Comparison of ENCODE assay signal across 14 cellular contexts in genomic region chr7:47493971-47494370, GRCh38.
A peak's percentile ranks its signal among the peaks of the same experiment; 100 is the strongest.
DNase-seq lines count a peak whose midpoint lies in the region; ATAC-seq, FAIRE-seq and TF ChIP-seq lines count a peak whose summit lies in the region.
"Had no signal": no experiment of that assay in that cellular context is flagged by ENCODE, and none has a peak within 500 bp of the region (broad histone marks: within the 10 kb centered on the region; RNA-seq: fewer than 3 reads in every experiment).

No MANE protein-coding gene starts in this region.

- H2AFZ ChIP-seq in OCI-LY7 (ENCODE audit: low read length) (no peak overlapping the region), H1 (ENCODE audit: low read length) (no peak overlapping the region), osteoblast (ENCODE audit: low read length) (no peak overlapping the region)

- H3K4me3 Mint-ChIP-seq in activated T-cell treated with anti-CD3 and anti-CD28 coated beads, Interleukin-2, amount 50 U/mL, for 24 hours, result no peak overlapping the region
- H3K4me3 Mint-ChIP-seq in natural killer cell, result no peak overlapping the region
- H3K4me3 Mint-ChIP-seq: stimulated activated naive CD8-positive, alpha-beta T cell treated with anti-CD3 and anti-CD28 coated beads, Interleukin-15, amount 100 ng/mL, for 72 hours; T-helper 2 cell treated with Interferon-gamma antibody and Interleukin-4, amounts not matched to agents 5 μg/mL and 100 μg/mL, for 36 hours had no signal

- no TSS peak for BruUV-seq in OCI-LY7 (replicated peaks; lab: Mats Ljungman, UMichigan)

- no peak for TF ChIP-seq EP300 in H1 (IDR thresholded peaks at IDR 0.05; ENCODE audit: borderline replicate concordance in 1 of 2, low read depth in 2 of 2, low read length in 2 of 2)
- no peak for TF ChIP-seq EP300 in gastroesophageal sphincter (IDR thresholded peaks at IDR 0.05)

- H3K4me1 ChIP-seq in BLaER1 (peaks cover 69% of the 10 kb centered on the region), OCI-LY7 (ENCODE audit: insufficient read depth, low read length, poor library complexity, severe bottlenecking) (peaks cover 37% of the 10 kb centered on the region), H1 (replicated peaks in 1 of 4; ENCODE audit: control insufficient read depth in 3 of 4, insufficient read depth in 4 of 4, low read length in 3 of 4) (peaks cover 0 to 25% (median 6%) of the 10 kb centered on the region in 4 experiments; a peak in 4 of 7 replicates), osteoblast (ENCODE audit: insufficient read depth, low read length) (peaks cover 12% of the 10 kb centered on the region), gastroesophageal sphincter (peaks cover 0 to 56% (median 4%) of the 10 kb centered on the region in 3 donors)

- peak overlapping the region; percentile 27 for H3K4ac ChIP-seq in H1 (replicated peaks; ENCODE audit: insufficient read length, low read depth, low read length)

- H3K4me3 ChIP-seq in BLaER1, result no peak overlapping the region; the same call in 1 of the 2 replicates
- H3K4me3 ChIP-seq in OCI-LY7 (ENCODE audit: low read depth, low read length, poor library complexity, severe bottlenecking), result no peak overlapping the region
- H3K4me3 ChIP-seq in H1 (ENCODE audit: extremely low read depth in 1 of 4, insufficient read depth in 2 of 4, low read depth in 3 of 4, low read length in 4 of 4), result no peak overlapping the region
- no peak overlapping the region for H3K4me3 ChIP-seq in osteoblast (ENCODE audit: insufficient read depth, low read length)
- no peak overlapping the region for H3K4me3 ChIP-seq in gastroesophageal sphincter

- H2BK12ac ChIP-seq in H1 (ENCODE audit: low read depth, low read length), result no peak overlapping the region

- peaks cover 1% of the 10 kb centered on the region for H3K4me1 Mint-ChIP-seq in activated T-cell treated with anti-CD3 and anti-CD28 coated beads, Interleukin-2, amount 50 U/mL, for 24 hours (ENCODE audit: low read depth)
- peaks cover 9 to 16% of the 10 kb centered on the region in 2 donors for H3K4me1 Mint-ChIP-seq in natural killer cell

- WGBS in H1 (ENCODE audit: extremely low coverage in 1 of 2, insufficient coverage in 1 of 2, insufficient read length in 1 of 2, insufficient replicate concordance in 2 of 2, low coverage in 1 of 2, low lambda C conversion rate in 2 of 2, missing lambda C conversion rate in 1 of 2), 2 experiments, result 81% methylated on average over 3 of the region's 3 CpGs; no CpG with 5 or more reads in 1 of the 2 experiments
- WGBS in gastroesophageal sphincter (ENCODE audit: low coverage in 1 of 2), 2 donors, result 57 to 80% methylated on average over 1 to 3 of the region's 3 CpGs

- H3K9me3 Mint-ChIP-seq in activated T-cell treated with anti-CD3 and anti-CD28 coated beads, Interleukin-2, amount 50 U/mL, for 24 hours, result no peaks in the 10 kb centered on the region
- H3K9me3 Mint-ChIP-seq in natural killer cell, result no peaks in the 10 kb centered on the region
- H3K9me3 Mint-ChIP-seq: stimulated activated naive CD8-positive, alpha-beta T cell treated with anti-CD3 and anti-CD28 coated beads, Interleukin-15, amount 100 ng/mL, for 72 hours; T-helper 2 cell treated with Interferon-gamma antibody and Interleukin-4, amounts not matched to agents 5 μg/mL and 100 μg/mL, for 36 hours had no signal

- no peaks in the 10 kb centered on the region for H3K9me2 ChIP-seq in OCI-LY7 (ENCODE audit: insufficient read depth, low read length)

- H3K36me3 ChIP-seq in BLaER1, result no peaks in the 10 kb centered on the region
- no peaks in the 10 kb centered on the region for H3K36me3 ChIP-seq in OCI-LY7 (ENCODE audit: insufficient read depth, low read length)
- no peaks in the 10 kb centered on the region for H3K36me3 ChIP-seq in H1 (ENCODE audit: control insufficient read depth in 2 of 4, insufficient read depth in 4 of 4, low read length in 3 of 4)
- peaks cover 14% of the 10 kb centered on the region for H3K36me3 ChIP-seq in osteoblast (ENCODE audit: insufficient read depth, low read length)
- no peaks in the 10 kb centered on the region for H3K36me3 ChIP-seq in gastroesophageal sphincter

- H3K23me2 ChIP-seq in H1 (ENCODE audit: low read depth, low read length), result no peaks in the 10 kb centered on the region

- H2BK15ac ChIP-seq in H1 (ENCODE audit: low read length), result no peak overlapping the region

- H3K18ac ChIP-seq in H1 (ENCODE audit: extremely low read depth, low read length), result no peak overlapping the region

- no peak overlapping the region for H3K56ac ChIP-seq in H1 (replicated peaks; ENCODE audit: insufficient read length, low read depth, low read length)

- peaks cover 5% of the 10 kb centered on the region for H3K79me1 ChIP-seq in H1 (ENCODE audit: low read depth, low read length)

- H3K79me2 ChIP-seq in OCI-LY7 (ENCODE audit: insufficient read depth, low read depth, low read length) (no peaks in the 10 kb centered on the region), H1 (ENCODE audit: control insufficient read depth in 1 of 2, insufficient read depth in 2 of 2, low read length in 2 of 2) (no peaks in the 10 kb centered on the region; a peak in 1 of 4 replicates), osteoblast (ENCODE audit: insufficient read depth, low read length) (peaks cover 42% of the 10 kb centered on the region)

- no peaks in the 10 kb centered on the region for H3K9me3 ChIP-seq in BLaER1
- no peaks in the 10 kb centered on the region for H3K9me3 ChIP-seq in OCI-LY7 (ENCODE audit: low read length)
- no peaks in the 10 kb centered on the region for H3K9me3 ChIP-seq in H1 (ENCODE audit: insufficient read depth in 2 of 2, low read depth in 1 of 2, low read length in 1 of 2)
- H3K9me3 ChIP-seq in osteoblast (ENCODE audit: low read depth, low read length), result no peaks in the 10 kb centered on the region
- no peaks in the 10 kb centered on the region for H3K9me3 ChIP-seq in gastroesophageal sphincter

- TF ChIP-seq CTCF in OCI-LY7 (conservative IDR thresholded peaks at IDR 0.05; ENCODE audit: low read length) (no peak), H1 (IDR thresholded peaks at IDR 0.05; ENCODE audit: control extremely low read depth in 1 of 3, insufficient read depth in 1 of 3, low read depth in 1 of 3, low read length in 3 of 3) (no peak), osteoblast (IDR thresholded peaks at IDR 0.05; ENCODE audit: extremely low read depth, low read depth, low read length) (no peak), natural killer cell (IDR thresholded peaks at IDR 0.05) (no peak), gastroesophageal sphincter (IDR thresholded peaks at IDR 0.05) (no peak)

- no peaks in the 10 kb centered on the region for H3K36me3 Mint-ChIP-seq in activated T-cell treated with anti-CD3 and anti-CD28 coated beads, Interleukin-2, amount 50 U/mL, for 24 hours (ENCODE audit: low read depth)
- H3K36me3 Mint-ChIP-seq in natural killer cell, result no peaks in the 10 kb centered on the region

- H4K8ac ChIP-seq in H1 (ENCODE audit: extremely low read depth, insufficient read depth, low read length), result no peak overlapping the region

- H3K14ac ChIP-seq in H1 (ENCODE audit: insufficient read length), result no peak overlapping the region

- H2BK5ac ChIP-seq in H1 (ENCODE audit: low read depth, low read length), result no peak overlapping the region

- H3K27me3 ChIP-seq in BLaER1, result no peaks in the 10 kb centered on the region
- H3K27me3 ChIP-seq in H1 (replicated peaks in 1 of 4; ENCODE audit: control insufficient read depth in 3 of 4, extremely low read depth in 1 of 4, insufficient read depth in 3 of 4, low read length in 3 of 4), result no peaks in the 10 kb centered on the region
- H3K27me3 ChIP-seq in osteoblast (ENCODE audit: insufficient read depth, low read length), result no peaks in the 10 kb centered on the region
- no peaks in the 10 kb centered on the region for H3K27me3 ChIP-seq in gastroesophageal sphincter

- TF ChIP-seq POLR2A in H1 (IDR thresholded peaks at IDR 0.05; ENCODE audit: control extremely low read depth in 1 of 2, low read depth in 2 of 2, low read length in 2 of 2) (no peak), gastroesophageal sphincter (IDR thresholded peaks at IDR 0.05) (no peak)

- H2AK5ac ChIP-seq in H1 (ENCODE audit: low read depth, low read length), result no peak overlapping the region; the same call in 1 of the 2 replicates

- peak overlapping the region; percentile 95 for H3K4me2 ChIP-seq in BLaER1
- H3K4me2 ChIP-seq in OCI-LY7 (ENCODE audit: low read length), result peak overlapping the region; percentile 74; the same call in 1 of the 2 replicates
- H3K4me2 ChIP-seq in H1 (ENCODE audit: insufficient read depth in 1 of 2, low read depth in 2 of 2, low read length in 2 of 2), result no peak overlapping the region
- H3K4me2 ChIP-seq in osteoblast (ENCODE audit: insufficient read depth, low read length), result peak overlapping the region; percentile 56

- no peak for TF ChIP-seq RAD21 in H1 (IDR thresholded peaks at IDR 0.05 in 1 of 2, conservative IDR thresholded peaks at IDR 0.05 in 1 of 2; ENCODE audit: low read depth in 2 of 2, low read length in 2 of 2)

- no peak overlapping the region for H4K5ac ChIP-seq in H1 (ENCODE audit: insufficient read length, low read depth, low read length)

- H3K9ac ChIP-seq in BLaER1, result peak overlapping the region; percentile 65; the same call in 1 of the 2 replicates
- H3K9ac ChIP-seq in H1 (replicated peaks in 1 of 4; ENCODE audit: extremely low read depth in 1 of 4, low read depth in 3 of 4, low read length in 3 of 4), result no peak overlapping the region

- no peak for ATAC-seq in natural killer cell
- ATAC-seq in gastroesophageal sphincter, result no peak
- ATAC-seq: stimulated activated naive CD8-positive, alpha-beta T cell treated with anti-CD3 and anti-CD28 coated beads, Interleukin-15, amount 100 ng/mL, for 72 hours had no signal

- H4K91ac ChIP-seq in H1 (replicated peaks; ENCODE audit: insufficient read length, low read length), result no peak overlapping the region

- CTCF ChIA-PET in OCI-LY7 (lab: Charles Lee; ENCODE audit: unreplicated experiment) (interaction anchor here (0.5 kb wide), 1 partner anchor 322 kb away, joined by 3 read pairs; no protein-coding TSS in a partner anchor), H1 (lab: Charles Lee; ENCODE audit: partially characterized antibody) (interaction anchor here (0.6 to 1.2 kb wide), 3 partner anchors 75 to 453 kb away, joined by 3 read pairs; no protein-coding TSS in a partner anchor)

- intact Hi-C loops in OCI-LY7 (cut with micrococcal nuclease; ENCODE audit: unreplicated experiment), result no loop called here
- intact Hi-C loops in natural killer cell (cut with micrococcal nuclease), result no loop called here

- H3K23ac ChIP-seq in H1 (ENCODE audit: insufficient read length), result no peak overlapping the region

- H2BK20ac ChIP-seq in H1 (ENCODE audit: low read length), result no peak overlapping the region

- DNase-seq in OCI-LY7 (ENCODE audit: low spot score) (no peak), H1 (ENCODE audit: low read depth in 1 of 2, low spot score in 2 of 2) (no peak), osteoblast (ENCODE audit: insufficient read length, low spot score, missing footprints) (peak; percentile 62), NCI-H510A (lab: John Stamatoyannopoulos, UW) (no peak), natural killer cell (no peak)
- DNase-seq in activated T-cell treated with anti-CD3 and anti-CD28 coated beads, Interleukin-2, amount 50 U/mL, for 24 hours, result no peak
- DNase-seq: activated CD8-positive, alpha-beta memory T cell treated with anti-CD3 and anti-CD28 coated beads, Interleukin-2, amount 50 U/mL, for 4 hours; AML-193; NCI-H1436 treated with DMSO at 0.1 percent for 48 hours; stimulated activated CD4-positive, alpha-beta T cell treated with anti-CD3 and anti-CD28 coated beads, Interleukin-2, amount 100 ng/mL, for 48 hours; stimulated activated naive CD8-positive, alpha-beta T cell treated with anti-CD3 and anti-CD28 coated beads, Interleukin-15, amount 100 ng/mL, for 72 hours had no signal

- no peaks in the 10 kb centered on the region for H4K20me1 ChIP-seq in BLaER1
- H4K20me1 ChIP-seq in OCI-LY7 (ENCODE audit: insufficient read depth, low read length), result no peaks in the 10 kb centered on the region
- peaks cover 4 to 9% of the 10 kb centered on the region in 2 experiments for H4K20me1 ChIP-seq in H1 (replicated peaks in 1 of 2; ENCODE audit: control insufficient read depth in 1 of 2, insufficient read depth in 2 of 2, low read length in 2 of 2)
- H4K20me1 ChIP-seq in osteoblast (ENCODE audit: insufficient read depth, low read length), result peaks cover 48% of the 10 kb centered on the region

- H2BK120ac ChIP-seq in H1 (replicated peaks; ENCODE audit: low read depth, low read length), result no peak overlapping the region

- POLR2A ChIA-PET in OCI-LY7 (lab: Charles Lee) (interaction anchor here (0.8 to 1.0 kb wide), 2 partner anchors 13 to 40 kb away, joined by 3 to 6 read pairs; no protein-coding TSS in a partner anchor), H1 (lab: Charles Lee; ENCODE audit: partially characterized antibody) (interaction anchor here (0.6 to 1.1 kb wide), 2 partner anchors 10 to 201 kb away, joined by 3 read pairs; no protein-coding TSS in a partner anchor)

- peaks cover 13% of the 10 kb centered on the region for H3K27me3 Mint-ChIP-seq in activated T-cell treated with anti-CD3 and anti-CD28 coated beads, Interleukin-2, amount 50 U/mL, for 24 hours
- H3K27me3 Mint-ChIP-seq in natural killer cell (ENCODE audit: low read depth in 2 of 2), result peaks cover 0 to 15% of the 10 kb centered on the region in 2 donors

- H3K27ac ChIP-seq in BLaER1 (peak overlapping the region; percentile 56; the same call in 1 of the 2 replicates), OCI-LY7 (ENCODE audit: low read depth, low read length, poor library complexity, severe bottlenecking) (no peak overlapping the region), H1 (ENCODE audit: low read depth, low read length) (no peak overlapping the region), osteoblast (ENCODE audit: low read depth, low read length) (peak overlapping the region; percentile 37), gastroesophageal sphincter (peak overlapping the region in 1 of 4 donors; percentile 40)

- H3K27ac Mint-ChIP-seq in activated T-cell treated with anti-CD3 and anti-CD28 coated beads, Interleukin-2, amount 50 U/mL, for 24 hours, result no peak overlapping the region
- H3K27ac Mint-ChIP-seq in natural killer cell, result no peak overlapping the region
- H3K27ac Mint-ChIP-seq: stimulated activated naive CD8-positive, alpha-beta T cell treated with anti-CD3 and anti-CD28 coated beads, Interleukin-15, amount 100 ng/mL, for 72 hours; T-helper 2 cell treated with Interferon-gamma antibody and Interleukin-4, amounts not matched to agents 5 μg/mL and 100 μg/mL, for 36 hours had no signal

- FAIRE-seq in H1 (lab: Jason Lieb, UNC), result no peak

Comparison
In these comparisons a context has a peak if more than half of its experiments do, and no peak if none do; other contexts are left out.
1. H3K27ac ChIP-seq: peak in BLaER1 (single experiment) and osteoblast (single experiment); none in OCI-LY7 (single experiment) and H1 (single experiment).
2. H3K4me2 ChIP-seq: peak in BLaER1 (single experiment), OCI-LY7 (single experiment) and osteoblast (single experiment); none in H1 (0 of 2).